Comparison of ENCODE assay signal across 2 cellular contexts in genomic region chr16:67243481-67243880, GRCh38.
TF ChIP-seq lines count a peak whose summit lies in the region.

No MANE protein-coding gene starts in this region.

TF ChIP-seq in A549, 52 proteins besides CTCF, POLR2A, EP300 and RAD21:
- TF ChIP-seq HES2 (IDR thresholded peaks at IDR 0.05) = no peak

TF ChIP-seq in IMR-90, 13 proteins besides CTCF, POLR2A, EP300 and RAD21:
- TF ChIP-seq BHLHE40 (IDR thresholded peaks at IDR 0.05; ENCODE audit: low read depth, low read length) = no peak
- no peak for TF ChIP-seq MAZ (IDR thresholded peaks at IDR 0.05; ENCODE audit: borderline replicate concordance, low read depth, low read length)
- TF ChIP-seq FOS (IDR thresholded peaks at IDR 0.05; ENCODE audit: low read depth, low read length) = no peak
- no peak for TF ChIP-seq MXI1 (IDR thresholded peaks at IDR 0.05; ENCODE audit: borderline replicate concordance, low read depth, low read length)
- no peak for TF ChIP-seq ELK1 (IDR thresholded peaks at IDR 0.05; ENCODE audit: borderline replicate concordance, low read depth, low read length)
- no peak for TF ChIP-seq MAFK (IDR thresholded peaks at IDR 0.05; ENCODE audit: low read depth, low read length)
- TF ChIP-seq CHD1 (IDR thresholded peaks at IDR 0.05; ENCODE audit: low read depth, low read length) = no peak
- no peak for TF ChIP-seq USF2 (IDR thresholded peaks at IDR 0.05; ENCODE audit: low read depth, low read length)
- TF ChIP-seq RCOR1 (IDR thresholded peaks at IDR 0.05; ENCODE audit: insufficient replicate concordance, low read length) = no peak
- TF ChIP-seq RFX5 (IDR thresholded peaks at IDR 0.05; ENCODE audit: low read depth, low read length) = no peak
- no peak for TF ChIP-seq SMC3 (IDR thresholded peaks at IDR 0.05; ENCODE audit: low read depth, low read length)
- no peak for TF ChIP-seq NFE2L2 (IDR thresholded peaks at IDR 0.05; ENCODE audit: low read depth, low read length)
- no peak for TF ChIP-seq CEBPB (IDR thresholded peaks at IDR 0.05; ENCODE audit: low read depth, low read length)
